9 cellular contexts compared by ENCODE assay signal in the genomic region with DNA sequence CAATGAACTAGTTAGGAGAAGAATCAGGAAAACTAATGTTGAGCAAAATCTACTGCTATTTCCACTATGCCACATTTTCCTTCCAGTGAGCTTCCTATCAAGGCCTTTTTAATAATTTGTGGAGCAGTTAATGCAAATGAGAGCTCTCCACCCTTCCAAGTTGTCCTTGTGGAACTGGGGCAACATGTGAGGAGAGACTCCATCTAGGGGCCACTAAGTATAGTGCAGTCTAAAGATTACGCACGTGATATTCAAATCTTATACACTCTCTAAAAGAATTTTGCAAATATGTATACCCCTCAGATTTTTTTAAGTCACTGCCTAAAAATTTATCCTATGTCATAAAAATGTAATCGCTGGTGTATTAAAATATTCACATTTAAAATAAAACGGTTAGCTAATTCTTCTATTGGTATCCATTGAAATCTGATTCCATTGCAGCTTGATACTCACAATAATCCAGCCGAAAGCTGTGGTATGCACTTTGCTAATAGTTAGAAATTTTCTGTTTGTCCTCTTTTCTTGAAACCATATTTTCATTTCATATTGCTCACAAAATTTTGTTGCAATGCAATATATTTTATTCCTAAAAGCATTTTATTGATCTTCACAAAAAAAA.
DNase-seq lines count a peak whose midpoint lies in the region; ATAC-seq, FAIRE-seq and TF ChIP-seq lines count a peak whose summit lies in the region.
"Had no signal": no experiment of that assay in that cellular context is flagged by ENCODE, and none has a peak within 500 bp of the region (broad histone marks: within the 10 kb centered on the region; RNA-seq: fewer than 3 reads in every experiment).

No MANE protein-coding gene starts in this region.

- no peak for DNase-seq in GM06990 (ENCODE audit: extremely low read depth, insufficient read length)
- peak; percentile 8 for DNase-seq in RCC 7860 (ENCODE audit: low spot score)
- peak; percentile 5 for DNase-seq in fibroblast of the conjunctiva (ENCODE audit: low read depth)
- no peak for DNase-seq in stomach
- no peak for DNase-seq in posterior vena cava (ENCODE audit: low spot score)
- no peak for DNase-seq in occipital lobe (lab: John Stamatoyannopoulos, UW)

- H3K4me1 ChIP-seq in stomach, result no peaks in the 10 kb centered on the region

- FAIRE-seq in RCC 7860 (lab: Jason Lieb, UNC), result no peak
- FAIRE-seq: TTC549 had no signal

- TF ChIP-seq EP300 in stomach (IDR thresholded peaks at IDR 0.05), result no peak

- peak; percentile 74 for TF ChIP-seq CTCF in GM06990 (IDR thresholded peaks at IDR 0.05; ENCODE audit: insufficient read depth, low read length, poor library complexity, severe bottlenecking)
- peak in 4 of 7 experiments; percentile 23 to 41 (median 37) for TF ChIP-seq CTCF in stomach (IDR thresholded peaks at IDR 0.05)

- no peak for TF ChIP-seq POLR2A in stomach (IDR thresholded peaks at IDR 0.05)

- no peak overlapping the region for H3K27ac ChIP-seq in stomach

- H3K4me3 ChIP-seq in GM06990 (replicated peaks; ENCODE audit: low read depth, low read length) (no peak overlapping the region), stomach (no peak overlapping the region)

- H3K27me3 ChIP-seq in GM06990 (replicated peaks; ENCODE audit: control insufficient read depth, insufficient read depth, low read length) (no peaks in the 10 kb centered on the region), stomach (peaks cover 0 to 15% (median 0%) of the 10 kb centered on the region in 3 donors)

- ATAC-seq in HG03442 (IDR thresholded peaks at IDR 0.05; ENCODE audit: unreplicated experiment) (peak; percentile 54), HG02588 (IDR thresholded peaks at IDR 0.05; ENCODE audit: unreplicated experiment) (no peak)

- 8 to 17% (median 14%) methylated on average over 5 of the region's 5 CpGs for WGBS in stomach, 5 donors

- no peaks in the 10 kb centered on the region for H3K36me3 ChIP-seq in GM06990 (ENCODE audit: control insufficient read depth, insufficient read depth, low read length)
- no peaks in the 10 kb centered on the region for H3K36me3 ChIP-seq in stomach

- H3K9me3 ChIP-seq in stomach, result no peaks in the 10 kb centered on the region

- intact Hi-C loops in stomach (cut with DNase I; ENCODE audit: low total_unique reads), result no loop called here
- intact Hi-C loops in posterior vena cava (cut with DNase I), result no loop called here

Comparison
In these comparisons a context has a peak if more than half of its experiments do, and no peak if none do; other contexts are left out.
1. DNase-seq: peak in RCC 7860 (single experiment) and fibroblast of the conjunctiva (single experiment); none in GM06990 (single experiment), stomach (single experiment), posterior vena cava (single experiment) and occipital lobe (single experiment).